Comparison of ENCODE assay signal across 24 cellular contexts in the genomic region with DNA sequence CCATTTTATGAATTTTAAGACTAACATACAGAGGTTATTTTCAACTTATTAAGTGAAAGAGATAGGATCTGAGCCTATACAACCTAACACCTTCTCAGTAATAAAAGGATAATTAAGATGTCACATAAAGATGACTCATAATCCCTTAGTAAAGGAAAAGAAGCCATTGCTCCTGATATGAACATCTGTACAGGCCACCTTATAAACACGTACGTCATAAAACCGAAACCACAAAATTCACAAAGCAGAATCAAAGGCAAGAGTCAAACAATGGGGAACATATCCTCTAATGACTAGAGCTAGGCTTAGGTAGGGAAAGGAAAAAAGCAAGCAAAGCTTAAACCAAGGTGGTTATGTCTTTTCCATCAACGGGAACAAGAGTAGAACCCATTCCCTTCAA.
DNase-seq lines count a peak whose midpoint lies in the region.
"Had no signal": no experiment of that assay in that cellular context is flagged by ENCODE, and none has a peak within 500 bp of the region (broad histone marks: within the 10 kb centered on the region; RNA-seq: fewer than 3 reads in every experiment).

No MANE protein-coding gene starts in this region.

- H3K4me3 ChIP-seq in neuronal stem cell (ENCODE audit: low read length in 2 of 2), result no peak overlapping the region
- H3K4me3 ChIP-seq: A549; BLaER1 treated with 17β-estradiol and CSF1 and Interleukin-3, amounts not matched to agents 10 nM and 100 nM; GM12878; GM23338; HAP-1 had no signal

- no peak overlapping the region for H4K91ac ChIP-seq in neuronal stem cell (ENCODE audit: low read depth, low read length, poor library complexity)

- no peak overlapping the region for H3K4ac ChIP-seq in neuronal stem cell (ENCODE audit: low read length)

- no peak overlapping the region for H3K23ac ChIP-seq in neuronal stem cell (ENCODE audit: low read depth, low read length, poor library complexity)

- H3K79me1 ChIP-seq in neuronal stem cell (ENCODE audit: low read depth, low read length), result no peaks in the 10 kb centered on the region

- H2BK12ac ChIP-seq in neuronal stem cell (ENCODE audit: low read length), result no peak overlapping the region

- no peak overlapping the region for H2BK15ac ChIP-seq in neuronal stem cell (ENCODE audit: low read length)

- no peak overlapping the region for H3K27ac ChIP-seq in epithelial cell of prostate
- H3K27ac ChIP-seq in neuronal stem cell (replicated peaks; ENCODE audit: low read length), result no peak overlapping the region
- H3K27ac ChIP-seq: 22Rv1; A549; BLaER1 treated with 17β-estradiol and CSF1 and Interleukin-3, amounts not matched to agents 10 nM and 100 nM had no signal

- no peaks in the 10 kb centered on the region for H3K4me1 ChIP-seq in neuronal stem cell (ENCODE audit: control insufficient read depth in 2 of 2, insufficient read depth in 1 of 2, low read depth in 1 of 2, low read length in 2 of 2)
- H3K4me1 ChIP-seq: A549; BE2C; BLaER1 treated with 17β-estradiol and CSF1 and Interleukin-3, amounts not matched to agents 10 nM and 100 nM; HAP-1 had no signal

- no peak overlapping the region for H3K4me2 ChIP-seq in neuronal stem cell (ENCODE audit: insufficient read depth, low read length, poor library complexity, severe bottlenecking)
- H3K4me2 ChIP-seq: A549; BLaER1 treated with 17β-estradiol and CSF1 and Interleukin-3, amounts not matched to agents 10 nM and 100 nM; GM23338 had no signal

- H3K36me3 ChIP-seq in neuronal stem cell (replicated peaks in 1 of 2; ENCODE audit: control insufficient read depth in 2 of 2, insufficient read depth in 2 of 2, low read length in 2 of 2), result no peaks in the 10 kb centered on the region
- H3K36me3 ChIP-seq: BE2C; BLaER1 treated with 17β-estradiol and CSF1 and Interleukin-3, amounts not matched to agents 10 nM and 100 nM; HAP-1 had no signal

- no peaks in the 10 kb centered on the region for H3K9me3 ChIP-seq in neuronal stem cell (replicated peaks in 1 of 2; ENCODE audit: control insufficient read depth in 2 of 2, insufficient read depth in 1 of 2, low read depth in 1 of 2, low read length in 2 of 2)
- H3K9me3 ChIP-seq: A549; BE2C; BLaER1 treated with 17β-estradiol and CSF1 and Interleukin-3, amounts not matched to agents 10 nM and 100 nM; HAP-1 had no signal

- H4K8ac ChIP-seq in neuronal stem cell (ENCODE audit: low read depth, low read length), result no peak overlapping the region

- no peak overlapping the region for H3K14ac ChIP-seq in neuronal stem cell (ENCODE audit: low read length)

- peak; percentile 1 for DNase-seq in DMS53 (lab: John Stamatoyannopoulos, UW)
- no peak for DNase-seq in DMS53 treated with DMSO at 0.1 percent for 48 hours (lab: John Stamatoyannopoulos, UW; ENCODE audit: unreplicated experiment)
- DNase-seq in HT-29 (ENCODE audit: low spot score), result peak; percentile 59
- peak; percentile 37 for DNase-seq in LoVo (ENCODE audit: low spot score)
- peak; percentile 2 for DNase-seq in epithelial cell of prostate (ENCODE audit: low read depth, low spot score)
- DNase-seq in neuronal stem cell (ENCODE audit: low spot score), result no peak
- DNase-seq in kidney glomerular epithelial cell (lab: John Stamatoyannopoulos, UW), result no peak
- no peak for DNase-seq in C1 segment of cervical spinal cord (lab: John Stamatoyannopoulos, UW)
- DNase-seq: ACHN; AML-193; BE2C; Calu3; CD4-positive, alpha-beta memory T cell; COR-L47; DMS79; EL; GDM1; HFFc6 had no signal

- no peak overlapping the region for H2AK5ac ChIP-seq in neuronal stem cell (ENCODE audit: low read depth, low read length)

- no peak overlapping the region for H3K9ac ChIP-seq in neuronal stem cell (ENCODE audit: low read depth, low read length, poor library complexity)
- H3K9ac ChIP-seq: BLaER1 treated with 17β-estradiol and CSF1 and Interleukin-3, amounts not matched to agents 10 nM and 100 nM had no signal

- no peak overlapping the region for H2AFZ ChIP-seq in neuronal stem cell (ENCODE audit: low read length)
- H2AFZ ChIP-seq: GM23338 had no signal

- no peak overlapping the region for H2BK5ac ChIP-seq in neuronal stem cell (ENCODE audit: low read length)

- no peak overlapping the region for H3K18ac ChIP-seq in neuronal stem cell (ENCODE audit: low read length)

- no CpG with 5 or more reads among the region's 4 CpGs for WGBS in neuronal stem cell (ENCODE audit: extremely low coverage in 2 of 2, insufficient read length in 2 of 2, insufficient replicate concordance in 1 of 2), 2 donors

- no peak overlapping the region for H2BK120ac ChIP-seq in neuronal stem cell (ENCODE audit: low read depth, low read length)

- no peaks in the 10 kb centered on the region for H3K27me3 ChIP-seq in neuronal stem cell (ENCODE audit: control insufficient read depth in 3 of 3, insufficient read depth in 3 of 3, low read depth in 1 of 3, low read length in 3 of 3)
- H3K27me3 ChIP-seq: BE2C; BLaER1 treated with 17β-estradiol and CSF1 and Interleukin-3, amounts not matched to agents 10 nM and 100 nM had no signal

Comparison
In these comparisons a context has a peak if more than half of its experiments do, and no peak if none do; other contexts are left out.
1. DNase-seq: peak in DMS53 (single experiment), HT-29 (single experiment), LoVo (single experiment) and epithelial cell of prostate (single experiment); none in DMS53 treated with DMSO at 0.1 percent for 48 hours (single experiment), neuronal stem cell (single experiment), kidney glomerular epithelial cell (single experiment) and C1 segment of cervical spinal cord (0 of 14).